8 cellular contexts compared by ENCODE assay signal in the genomic region with DNA sequence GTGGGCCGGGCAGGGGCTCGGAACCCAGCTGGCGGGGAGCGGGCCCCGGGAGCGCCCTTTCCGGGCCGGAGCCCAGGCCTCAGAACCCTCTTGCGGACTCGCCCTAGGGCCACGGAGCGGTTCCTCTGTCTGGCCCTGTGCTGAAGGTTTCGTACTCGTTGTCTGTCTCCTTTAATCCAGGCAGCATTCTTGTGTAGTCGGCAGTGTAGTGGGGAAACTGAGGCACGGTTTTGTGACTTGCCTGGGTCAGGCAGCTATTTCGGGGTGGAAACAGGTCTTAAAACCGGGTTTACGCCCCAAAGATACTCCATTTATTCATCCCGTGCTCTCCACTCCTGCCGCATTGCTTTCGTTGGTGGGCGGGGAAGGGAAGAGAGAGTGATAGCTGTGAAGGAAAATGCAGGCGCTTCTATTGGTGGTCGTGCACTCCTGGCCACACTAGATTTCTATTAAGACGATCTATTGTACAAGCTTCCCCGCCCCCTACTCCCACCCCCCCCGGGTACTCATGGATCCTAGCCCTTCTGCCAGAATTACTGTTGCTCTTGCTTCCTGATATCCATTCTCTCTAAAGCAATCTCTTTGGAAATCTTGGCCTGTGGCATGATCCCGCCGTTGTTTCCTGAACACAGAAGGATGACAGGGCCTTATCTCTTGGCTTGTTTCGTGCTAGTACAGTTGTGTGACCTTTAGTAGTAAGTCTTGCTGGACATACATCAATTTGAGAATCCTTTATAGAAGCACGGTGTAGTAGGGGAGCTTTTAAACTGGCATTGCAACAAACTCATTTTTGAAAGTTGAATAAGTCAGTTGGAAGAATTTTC. TPM values are rescaled to one million over a fixed set of nuclear protein-coding genes. Genes with fewer than 3 reads are reported as not detected.
DNase-seq lines count a peak whose midpoint lies in the region; ATAC-seq, FAIRE-seq and TF ChIP-seq lines count a peak whose summit lies in the region.

No MANE protein-coding gene starts in this region.

- whole genome bisulfite sequencing in HepG2 (ENCODE audit: low lambda C conversion rate): under 1% methylated on average over 22 of the region's 32 CpGs

- FAIRE-seq in RCC 7860 (lab: Jason Lieb, UNC) (no peak), HepG2 (lab: Jason Lieb, UNC) (no peak)

- peaks cover 0 to 2% of the 10 kb centered on the region in 2 experiments; a peak in 3 of 5 replicates for H3K36me3 ChIP-seq in HepG2 (replicated peaks in 1 of 2; ENCODE audit: control insufficient read depth in 1 of 2, insufficient read depth in 2 of 2, low read length in 2 of 2)

- peak; percentile 2 for ATAC-seq in HG03460 (IDR thresholded peaks at IDR 0.05; ENCODE audit: unreplicated experiment)
- peak; percentile 49 for ATAC-seq in HepG2

- peak overlapping the region; percentile 95 for H3K9ac ChIP-seq in HepG2 (ENCODE audit: insufficient read depth, low read depth, low read length)

- no peaks in the 10 kb centered on the region; a peak in 1 of 5 replicates for H3K27me3 ChIP-seq in HepG2 (ENCODE audit: control insufficient read depth in 1 of 2, insufficient read depth in 2 of 2, low read length in 2 of 2)

- H3K4me3 ChIP-seq in HepG2 (replicated peaks in 1 of 3; ENCODE audit: insufficient read depth in 1 of 3, low read depth in 2 of 3, low read length in 3 of 3): peak overlapping the region; percentile 95 to 99 (median 95)

- TF ChIP-seq RAD21 in HepG2 (CRISPR knock-in tag; IDR thresholded peaks at IDR 0.05): peak; percentile 34; the same call in 1 of the 2 replicates

- BruUV-seq in HepG2 (replicated peaks; lab: Mats Ljungman, UMichigan): TSS peak; percentile 53

- peak overlapping the region; percentile 97 for H3K27ac Mint-ChIP-seq in activated CD4-positive, alpha-beta T cell treated with anti-CD3 and anti-CD28 coated beads, Interleukin-2, amount 10 ng/mL, durations not matched to agents 7 days and 5 days

- CTCF ChIA-PET in activated CD4-positive, alpha-beta T cell treated with anti-CD3 and anti-CD28 coated beads, Interleukin-2, amount 10 ng/mL, durations not matched to agents 7 days and 5 days (lab: Charles Lee): interaction anchor here (1.3 to 2.1 kb wide), 3 partner anchors 8 to 97 kb away, joined by 5 to 10 read pairs (median 9); no protein-coding TSS in a partner anchor
- CTCF ChIA-PET in HepG2 (lab: Yijun Ruan, JAX; ENCODE audit: low intra/inter-chr PET ratio, low total read pairs): no interaction called here

- peaks cover 40% of the 10 kb centered on the region for H4K20me1 ChIP-seq in HepG2 (ENCODE audit: insufficient read depth, low read length)

- no peaks in the 10 kb centered on the region for H3K27me3 Mint-ChIP-seq in activated CD4-positive, alpha-beta T cell treated with anti-CD3 and anti-CD28 coated beads, Interleukin-2, amount 10 ng/mL, durations not matched to agents 7 days and 5 days

- intact Hi-C loops in HepG2 (cut with micrococcal nuclease; ENCODE audit: unreplicated experiment): loop anchor here (1.0 to 2.0 kb wide), 6 partner anchors 20 to 190 kb away; a partner anchor contains a TSS

- H3K36me3 Mint-ChIP-seq in activated CD4-positive, alpha-beta T cell treated with anti-CD3 and anti-CD28 coated beads, Interleukin-2, amount 10 ng/mL, durations not matched to agents 7 days and 5 days (ENCODE audit: low read depth): peaks cover 32% of the 10 kb centered on the region

- TF ChIP-seq EP300 in HepG2 (IDR thresholded peaks at IDR 0.05; ENCODE audit: low read depth in 2 of 2, low read length in 2 of 2) (no peak), HepG2 (CRISPR knock-in tag; IDR thresholded peaks at IDR 0.05; ENCODE audit: borderline replicate concordance) (no peak)

- TF ChIP-seq CTCF in HepG2 (CRISPR knock-in tag; IDR thresholded peaks at IDR 0.05): no peak

- peak overlapping the region; percentile 70 for H3K4me2 ChIP-seq in HepG2 (ENCODE audit: low read depth, low read length)

- peaks cover 40% of the 10 kb centered on the region for H3K4me1 Mint-ChIP-seq in activated CD4-positive, alpha-beta T cell treated with anti-CD3 and anti-CD28 coated beads, Interleukin-2, amount 10 ng/mL, durations not matched to agents 7 days and 5 days

- H3K79me2 ChIP-seq in HepG2 (ENCODE audit: insufficient read depth, low read length): peaks cover 54% of the 10 kb centered on the region

- TF ChIP-seq POLR2A in HepG2 (IDR thresholded peaks at IDR 0.05; ENCODE audit: insufficient read depth in 1 of 2, low read depth in 2 of 2, low read length in 2 of 2): no peak

- no peaks in the 10 kb centered on the region for H3K9me3 ChIP-seq in HepG2 (ENCODE audit: low read length)

- no peaks in the 10 kb centered on the region for H3K9me3 Mint-ChIP-seq in activated CD4-positive, alpha-beta T cell treated with anti-CD3 and anti-CD28 coated beads, Interleukin-2, amount 10 ng/mL, durations not matched to agents 7 days and 5 days

- POLR2A ChIA-PET in activated CD4-positive, alpha-beta T cell treated with anti-CD3 and anti-CD28 coated beads, Interleukin-2, amount 10 ng/mL, durations not matched to agents 7 days and 5 days (lab: Charles Lee): interaction anchor here (0.5 to 1.9 kb wide), 6 partner anchors 15 to 826 kb away, joined by 3 to 6 read pairs (median 4); a partner anchor contains a TSS
- POLR2A ChIA-PET in HepG2 (lab: Yijun Ruan, JAX): interaction anchor here (0.9 to 3.2 kb wide), 13 partner anchors 9 to 411 kb away, joined by 3 to 20 read pairs (median 5); a partner anchor contains a TSS

- peak overlapping the region; percentile 92 for H3K4me3 Mint-ChIP-seq in activated CD4-positive, alpha-beta T cell treated with anti-CD3 and anti-CD28 coated beads, Interleukin-2, amount 10 ng/mL, durations not matched to agents 7 days and 5 days

- H3K27ac ChIP-seq in HepG2 (ENCODE audit: extremely low read length, insufficient read depth, low read length) (peak overlapping the region; percentile 92), substantia nigra (ENCODE audit: low read depth, low read length, poor library complexity, severe bottlenecking) (peak overlapping the region; percentile 88)

- H2AFZ ChIP-seq in HepG2 (ENCODE audit: low read length): no peak overlapping the region

- in situ Hi-C loops in HepG2 (cut with HindIII; ENCODE audit: extremely low pct_ligation_motif_present, low pct_unique_long_range_greater_than_20kb): no loop called here

- peak; percentile 24 for DNase-seq in activated CD4-positive, alpha-beta T cell treated with anti-CD3 and anti-CD28 coated beads, Interleukin-2, amount 10 ng/mL, durations not matched to agents 7 days and 5 days
- no peak for DNase-seq in activated CD4-positive, alpha-beta T cell treated with anti-CD3 and anti-CD28 coated beads, Interleukin-2, amount 50 U/mL, for 1 hour
- DNase-seq in RCC 7860 (ENCODE audit: low spot score) (peak; percentile 40), cerebellar cortex (ENCODE audit: low spot score) (peak; percentile 32), HepG2 (ENCODE audit: low spot score) (peak; percentile 66), substantia nigra (lab: John Stamatoyannopoulos, UW) (peak in 3 of 49 donors; percentile 43 to 50 (median 48)), putamen (ENCODE audit: low spot score) (no peak)

- H3K4me1 ChIP-seq in HepG2 (ENCODE audit: insufficient read depth, low read length): peaks cover 51% of the 10 kb centered on the region

RNA-seq across cellular contexts. Expression of a gene that starts 0.8 kb away (rescaled TPM):
- total RNA-seq in activated CD4-positive, alpha-beta T cell treated with anti-CD3 and anti-CD28 coated beads, Interleukin-2, amount 10 ng/mL, durations not matched to agents 7 days and 5 days: 100 to 1,000 TPM; 135 to 139 TPM
- total RNA-seq in HepG2 (2016; rRNA removed; fragmentation: Illumina TruSeq; extraction: Trizol): 55.2 and 77.5 TPM in 2 replicates
- 10.3 and 11.9 TPM in 2 replicates for total RNA-seq in HepG2 (2016; cell fraction: cytosol; rRNA removed; fragmentation: Illumina TruSeq; extraction: Trizol; ENCODE audit: low read depth)
- total RNA-seq in HepG2 (2016; cell fraction: insoluble cytoplasmic fraction; rRNA removed; fragmentation: Illumina TruSeq; extraction: Trizol): 58.9 and 68.6 TPM in 2 replicates
- total RNA-seq in HepG2 (2016; cell fraction: membrane; rRNA removed; fragmentation: Illumina TruSeq; extraction: Trizol): 23.2 and 25.5 TPM in 2 replicates
- 33.1 and 38.3 TPM in 2 replicates for total RNA-seq in HepG2 (2016; cell fraction: nucleus; rRNA removed; fragmentation: Illumina TruSeq; extraction: Trizol)
- polyA plus RNA-seq in HepG2 (2011; rRNA removed): 73.4 and 77.0 TPM in 2 replicates
- 62.7 and 66.5 TPM in 2 replicates for polyA plus RNA-seq in HepG2 (2011; cell fraction: cytosol; rRNA removed)
- polyA plus RNA-seq in HepG2 (2011; cell fraction: nucleus; rRNA removed): 61.2 and 63.3 TPM in 2 replicates
- 84.0 and 84.1 TPM in 2 replicates for polyA plus RNA-seq in HepG2 (2012)
- 12.2 and 14.0 TPM in 2 replicates for polyA plus RNA-seq in HepG2 (2016; cell fraction: cytosol; fragmentation: Illumina TruSeq; extraction: Trizol; ENCODE audit: low read depth)
- 61.4 and 80.4 TPM in 2 replicates for polyA plus RNA-seq in HepG2 (2016; cell fraction: insoluble cytoplasmic fraction; fragmentation: Illumina TruSeq; extraction: Trizol; ENCODE audit: low read depth)
- 15.8 and 16.0 TPM in 2 replicates for polyA plus RNA-seq in HepG2 (2016; cell fraction: membrane; fragmentation: Illumina TruSeq; extraction: Trizol; ENCODE audit: low read depth)
- 37.9 and 40.9 TPM in 2 replicates for polyA plus RNA-seq in HepG2 (2016; cell fraction: nucleus; fragmentation: Illumina TruSeq; extraction: Trizol; ENCODE audit: insufficient read depth, low read depth)
- 107 and 220 TPM in 2 replicates for polyA minus RNA-seq in HepG2 (2011; rRNA and poly(A)+ RNA removed; ENCODE audit: low replicate concordance)
- 41.2 and 49.1 TPM in 2 replicates for polyA minus RNA-seq in HepG2 (2011; cell fraction: cytosol; rRNA and poly(A)+ RNA removed)
- 35.0 and 40.7 TPM in 2 replicates for polyA minus RNA-seq in HepG2 (2011; cell fraction: nucleus; rRNA and poly(A)+ RNA removed)

RNA-seq across cellular contexts. Expression of a gene that starts 27.9 kb away (rescaled TPM):
- total RNA-seq in activated CD4-positive, alpha-beta T cell treated with anti-CD3 and anti-CD28 coated beads, Interleukin-2, amount 10 ng/mL, durations not matched to agents 7 days and 5 days: not detected
- 0.08 and 0.18 TPM in 2 replicates for total RNA-seq in HepG2 (2016; rRNA removed; fragmentation: Illumina TruSeq; extraction: Trizol)
- total RNA-seq in HepG2 (2016; cell fraction: cytosol; rRNA removed; fragmentation: Illumina TruSeq; extraction: Trizol; ENCODE audit: low read depth): not detected in 2 replicates
- total RNA-seq in HepG2 (2016; cell fraction: insoluble cytoplasmic fraction; rRNA removed; fragmentation: Illumina TruSeq; extraction: Trizol): 0.09 TPM in 1 of 2 replicates, not detected in the other
- total RNA-seq in HepG2 (2016; cell fraction: membrane; rRNA removed; fragmentation: Illumina TruSeq; extraction: Trizol): 0.09 and 0.10 TPM in 2 replicates
- 0.13 TPM in 1 of 2 replicates, not detected in the other for total RNA-seq in HepG2 (2016; cell fraction: nucleus; rRNA removed; fragmentation: Illumina TruSeq; extraction: Trizol)
- polyA plus RNA-seq in HepG2 (2011; rRNA removed): 0.05 and 0.18 TPM in 2 replicates
- 0.04 and 0.06 TPM in 2 replicates for polyA plus RNA-seq in HepG2 (2011; cell fraction: cytosol; rRNA removed)
- polyA plus RNA-seq in HepG2 (2011; cell fraction: nucleus; rRNA removed): 0.19 and 0.45 TPM in 2 replicates
- polyA plus RNA-seq in HepG2 (2012): 0.15 and 0.44 TPM in 2 replicates
- polyA plus RNA-seq in HepG2 (2016; cell fraction: cytosol; fragmentation: Illumina TruSeq; extraction: Trizol; ENCODE audit: low read depth): 0.05 and 0.06 TPM in 2 replicates
- polyA plus RNA-seq in HepG2 (2016; cell fraction: insoluble cytoplasmic fraction; fragmentation: Illumina TruSeq; extraction: Trizol; ENCODE audit: low read depth): 0.05 TPM in 1 of 2 replicates, not detected in the other
- 0.06 and 0.10 TPM in 2 replicates for polyA plus RNA-seq in HepG2 (2016; cell fraction: membrane; fragmentation: Illumina TruSeq; extraction: Trizol; ENCODE audit: low read depth)
- 0.12 and 0.29 TPM in 2 replicates for polyA plus RNA-seq in HepG2 (2016; cell fraction: nucleus; fragmentation: Illumina TruSeq; extraction: Trizol; ENCODE audit: insufficient read depth, low read depth)
- 0.08 TPM in 1 of 2 replicates, not detected in the other for polyA minus RNA-seq in HepG2 (2011; rRNA and poly(A)+ RNA removed; ENCODE audit: low replicate concordance)
- not detected in 2 replicates for polyA minus RNA-seq in HepG2 (2011; cell fraction: cytosol; rRNA and poly(A)+ RNA removed)
- 0.13 and 0.25 TPM in 2 replicates for polyA minus RNA-seq in HepG2 (2011; cell fraction: nucleus; rRNA and poly(A)+ RNA removed)

RNA-seq across cellular contexts. Expression of a gene that starts 49.7 kb away (rescaled TPM):
- 10 to 100 TPM; 22.3 to 23.8 TPM for total RNA-seq in activated CD4-positive, alpha-beta T cell treated with anti-CD3 and anti-CD28 coated beads, Interleukin-2, amount 10 ng/mL, durations not matched to agents 7 days and 5 days
- 53.6 and 57.6 TPM in 2 replicates for total RNA-seq in HepG2 (2016; rRNA removed; fragmentation: Illumina TruSeq; extraction: Trizol)
- total RNA-seq in HepG2 (2016; cell fraction: cytosol; rRNA removed; fragmentation: Illumina TruSeq; extraction: Trizol; ENCODE audit: low read depth): 17.7 and 19.3 TPM in 2 replicates
- total RNA-seq in HepG2 (2016; cell fraction: insoluble cytoplasmic fraction; rRNA removed; fragmentation: Illumina TruSeq; extraction: Trizol): 52.7 and 55.4 TPM in 2 replicates
- 30.0 and 35.3 TPM in 2 replicates for total RNA-seq in HepG2 (2016; cell fraction: membrane; rRNA removed; fragmentation: Illumina TruSeq; extraction: Trizol)
- total RNA-seq in HepG2 (2016; cell fraction: nucleus; rRNA removed; fragmentation: Illumina TruSeq; extraction: Trizol): 24.0 and 25.8 TPM in 2 replicates
- 33.3 and 34.7 TPM in 2 replicates for polyA plus RNA-seq in HepG2 (2011; rRNA removed)
- polyA plus RNA-seq in HepG2 (2011; cell fraction: cytosol; rRNA removed): 30.0 and 33.8 TPM in 2 replicates
- 19.5 and 24.4 TPM in 2 replicates for polyA plus RNA-seq in HepG2 (2011; cell fraction: nucleus; rRNA removed)
- 32.7 and 34.2 TPM in 2 replicates for polyA plus RNA-seq in HepG2 (2012)
- polyA plus RNA-seq in HepG2 (2016; cell fraction: cytosol; fragmentation: Illumina TruSeq; extraction: Trizol; ENCODE audit: low read depth): 18.0 and 21.7 TPM in 2 replicates
- polyA plus RNA-seq in HepG2 (2016; cell fraction: insoluble cytoplasmic fraction; fragmentation: Illumina TruSeq; extraction: Trizol; ENCODE audit: low read depth): 63.2 and 67.2 TPM in 2 replicates
- polyA plus RNA-seq in HepG2 (2016; cell fraction: membrane; fragmentation: Illumina TruSeq; extraction: Trizol; ENCODE audit: low read depth): 24.8 and 29.6 TPM in 2 replicates
- polyA plus RNA-seq in HepG2 (2016; cell fraction: nucleus; fragmentation: Illumina TruSeq; extraction: Trizol; ENCODE audit: insufficient read depth, low read depth): 40.5 and 41.7 TPM in 2 replicates
- 30.2 and 32.4 TPM in 2 replicates for polyA minus RNA-seq in HepG2 (2011; rRNA and poly(A)+ RNA removed; ENCODE audit: low replicate concordance)
- 18.8 and 19.7 TPM in 2 replicates for polyA minus RNA-seq in HepG2 (2011; cell fraction: cytosol; rRNA and poly(A)+ RNA removed)
- polyA minus RNA-seq in HepG2 (2011; cell fraction: nucleus; rRNA and poly(A)+ RNA removed): 10.7 and 11.7 TPM in 2 replicates

Comparison
In these comparisons a context has a peak if more than half of its experiments do, and no peak if none do; other contexts are left out.
1. DNase-seq: peak in activated CD4-positive, alpha-beta T cell treated with anti-CD3 and anti-CD28 coated beads, Interleukin-2, amount 10 ng/mL, durations not matched to agents 7 days and 5 days (single experiment), RCC 7860 (single experiment), cerebellar cortex (single experiment) and HepG2 (single experiment); none in activated CD4-positive, alpha-beta T cell treated with anti-CD3 and anti-CD28 coated beads, Interleukin-2, amount 50 U/mL, for 1 hour (single experiment) and putamen (single experiment).